15 cellular contexts compared by ENCODE assay signal in genomic region chr1:93358293-93358692, GRCh38. TPM values are rescaled to one million over a fixed set of nuclear protein-coding genes. Genes with fewer than 3 reads are reported as not detected.
DNase-seq lines count a peak whose midpoint lies in the region; ATAC-seq and TF ChIP-seq lines count a peak whose summit lies in the region.
"Had no signal": no experiment of that assay in that cellular context is flagged by ENCODE, and none has a peak within 500 bp of the region (broad histone marks: within the 10 kb centered on the region; RNA-seq: fewer than 3 reads in every experiment).

No MANE protein-coding gene starts in this region.

- H3K27me3 ChIP-seq in IMR-90 (ENCODE audit: control insufficient read depth, insufficient read depth, low read length): no peaks in the 10 kb centered on the region

- no peak overlapping the region for H3K14ac ChIP-seq in IMR-90 (replicated peaks; ENCODE audit: low read depth, low read length)

- H3K4me3 ChIP-seq in IMR-90 (ENCODE audit: insufficient read depth, low read depth, low read length): no peak overlapping the region

- no peak overlapping the region for H2AFZ ChIP-seq in IMR-90 (replicated peaks; ENCODE audit: low read length, poor library complexity)

- peaks cover 61% of the 10 kb centered on the region for H3K4me1 Mint-ChIP-seq in activated CD4-positive, alpha-beta T cell treated with anti-CD3 and anti-CD28 coated beads, Interleukin-2, amount 10 ng/mL, durations not matched to agents 24 days and 14 days
- H3K4me1 Mint-ChIP-seq in activated CD4-positive, alpha-beta T cell treated with anti-CD3 and anti-CD28 coated beads, Interleukin-2, amount 10 ng/mL, durations not matched to agents 7 days and 5 days: peaks cover 65% of the 10 kb centered on the region
- H3K4me1 Mint-ChIP-seq in activated T-helper 2 cell treated with anti-CD3 and anti-CD28 coated beads, Interferon-gamma antibody, Interleukin-2, Interleukin-4, amounts not matched to agents 10 μg/mL and 5 μg/mL and 100 μg/mL, durations not matched to agents 14 hours and 24 hours and 36 hours (ENCODE audit: low read depth): peaks cover 50% of the 10 kb centered on the region
- peaks cover 36 to 59% of the 10 kb centered on the region in 2 donors for H3K4me1 Mint-ChIP-seq in natural killer cell

- H2AK9ac ChIP-seq in IMR-90 (replicated peaks; ENCODE audit: low read depth, low read length, poor library complexity): no peak overlapping the region

- H2BK5ac ChIP-seq in IMR-90 (ENCODE audit: low read depth, low read length, poor library complexity, severe bottlenecking): no peak overlapping the region

- no peak overlapping the region for H3K27ac Mint-ChIP-seq in activated CD4-positive, alpha-beta T cell treated with anti-CD3 and anti-CD28 coated beads, Interleukin-2, amount 10 ng/mL, durations not matched to agents 24 days and 14 days
- no peak overlapping the region for H3K27ac Mint-ChIP-seq in activated CD4-positive, alpha-beta T cell treated with anti-CD3 and anti-CD28 coated beads, Interleukin-2, amount 10 ng/mL, durations not matched to agents 7 days and 5 days
- H3K27ac Mint-ChIP-seq in activated T-helper 2 cell treated with anti-CD3 and anti-CD28 coated beads, Interferon-gamma antibody, Interleukin-2, Interleukin-4, amounts not matched to agents 10 μg/mL and 5 μg/mL and 100 μg/mL, durations not matched to agents 14 hours and 24 hours and 36 hours: peak overlapping the region; percentile 60
- H3K27ac Mint-ChIP-seq in natural killer cell: peak overlapping the region; percentile 35 to 37

- H3K27me3 Mint-ChIP-seq in activated CD4-positive, alpha-beta T cell treated with anti-CD3 and anti-CD28 coated beads, Interleukin-2, amount 10 ng/mL, durations not matched to agents 24 days and 14 days: no peaks in the 10 kb centered on the region
- H3K27me3 Mint-ChIP-seq in activated CD4-positive, alpha-beta T cell treated with anti-CD3 and anti-CD28 coated beads, Interleukin-2, amount 10 ng/mL, durations not matched to agents 7 days and 5 days: no peaks in the 10 kb centered on the region
- H3K27me3 Mint-ChIP-seq in activated T-helper 2 cell treated with anti-CD3 and anti-CD28 coated beads, Interferon-gamma antibody, Interleukin-2, Interleukin-4, amounts not matched to agents 10 μg/mL and 5 μg/mL and 100 μg/mL, durations not matched to agents 14 hours and 24 hours and 36 hours (ENCODE audit: low read depth): no peaks in the 10 kb centered on the region
- no peaks in the 10 kb centered on the region for H3K27me3 Mint-ChIP-seq in natural killer cell (ENCODE audit: low read depth in 2 of 2)

- intact Hi-C loops in activated CD4-positive, alpha-beta T cell treated with anti-CD3 and anti-CD28 coated beads, Interleukin-2, amount 10 ng/mL, durations not matched to agents 24 days and 14 days (cut with micrococcal nuclease): no loop called here
- intact Hi-C loops in IMR-90 (cut with micrococcal nuclease) (no loop called here), natural killer cell (cut with micrococcal nuclease) (no loop called here), Right ventricle myocardium inferior (cut with DNase I) (no loop called here)
- intact Hi-C loops in activated T-helper 2 cell treated with anti-CD3 and anti-CD28 coated beads, Interferon-gamma antibody, Interleukin-2, Interleukin-4, amounts not matched to agents 10 μg/mL and 5 μg/mL and 100 μg/mL, durations not matched to agents 14 hours and 24 hours and 36 hours (cut with micrococcal nuclease): no loop called here

- H4K20me1 ChIP-seq in IMR-90 (ENCODE audit: insufficient read depth, low read length): peaks cover 11% of the 10 kb centered on the region; the same call in 1 of the 2 replicates

- no peak overlapping the region for H3K4me2 ChIP-seq in IMR-90 (ENCODE audit: low read depth, low read length)

- H2BK120ac ChIP-seq in IMR-90 (ENCODE audit: low read depth, low read length): no peak overlapping the region

- in situ Hi-C loops in IMR-90 (cut with MboI; ENCODE audit: low sequenced_read_pairs): no loop called here

- H3K9ac ChIP-seq in IMR-90 (ENCODE audit: low read depth, low read length): no peak overlapping the region

- peak overlapping the region; percentile 2 for H3K4me3 Mint-ChIP-seq in activated CD4-positive, alpha-beta T cell treated with anti-CD3 and anti-CD28 coated beads, Interleukin-2, amount 10 ng/mL, durations not matched to agents 24 days and 14 days
- H3K4me3 Mint-ChIP-seq in activated CD4-positive, alpha-beta T cell treated with anti-CD3 and anti-CD28 coated beads, Interleukin-2, amount 10 ng/mL, durations not matched to agents 7 days and 5 days: no peak overlapping the region
- H3K4me3 Mint-ChIP-seq in activated T-helper 2 cell treated with anti-CD3 and anti-CD28 coated beads, Interferon-gamma antibody, Interleukin-2, Interleukin-4, amounts not matched to agents 10 μg/mL and 5 μg/mL and 100 μg/mL, durations not matched to agents 14 hours and 24 hours and 36 hours (ENCODE audit: low read depth): no peak overlapping the region
- H3K4me3 Mint-ChIP-seq in natural killer cell: no peak overlapping the region
- H3K4me3 Mint-ChIP-seq: CD8-positive, alpha-beta T cell had no signal

- TF ChIP-seq CTCF in IMR-90 (conservative IDR thresholded peaks at IDR 0.05; ENCODE audit: low read depth, low read length) (no peak), natural killer cell (IDR thresholded peaks at IDR 0.05) (no peak)

- no peak for TF ChIP-seq RAD21 in IMR-90 (IDR thresholded peaks at IDR 0.05; ENCODE audit: low read length)

- DNase-seq in activated CD4-positive, alpha-beta T cell treated with anti-CD3 and anti-CD28 coated beads, Interleukin-2, amount 10 ng/mL, durations not matched to agents 24 days and 14 days: no peak
- DNase-seq in activated CD4-positive, alpha-beta T cell treated with anti-CD3 and anti-CD28 coated beads, Interleukin-2, amount 10 ng/mL, durations not matched to agents 7 days and 5 days: no peak
- no peak for DNase-seq in IMR-90
- DNase-seq in activated T-helper 2 cell treated with anti-CD3 and anti-CD28 coated beads, Interferon-gamma antibody, Interleukin-2, Interleukin-4, amounts not matched to agents 10 μg/mL and 5 μg/mL and 100 μg/mL, durations not matched to agents 14 hours and 24 hours and 36 hours (ENCODE audit: low spot score): no peak
- DNase-seq in natural killer cell: no peak
- no peak for DNase-seq in Kasumi-1 (lab: John Stamatoyannopoulos, UW)
- no peak for DNase-seq in NCI-H345 treated with DMSO at 0.1 percent for 48 hours (lab: John Stamatoyannopoulos, UW; ENCODE audit: unreplicated experiment)
- DNase-seq in Right ventricle myocardium inferior (ENCODE audit: missing footprints): no peak
- DNase-seq: activated CD4-positive, CD25-positive, alpha-beta regulatory T cell treated with anti-CD3 and anti-CD28 coated beads, Interleukin-2, amount 50 U/mL, for 72 hours; CD8-positive, alpha-beta T cell; Karpas-422; left ventricle myocardium superior; NCI-H2029 treated with DMSO at 0.1 percent for 48 hours; NCI-H524 treated with DMSO at 0.1 percent for 48 hours had no signal

- H3K56ac ChIP-seq in IMR-90 (ENCODE audit: extremely low read depth, insufficient read depth, low read length): no peak overlapping the region

- peaks cover 18% of the 10 kb centered on the region for H3K36me3 ChIP-seq in IMR-90 (ENCODE audit: control insufficient read depth, insufficient read depth, low read length)

- no peaks in the 10 kb centered on the region for H3K9me3 ChIP-seq in IMR-90 (ENCODE audit: control insufficient read depth, insufficient read depth, low read length)

- dilution Hi-C loops in IMR-90 (cut with HindIII; ENCODE audit: low sequenced_read_pairs, unreplicated experiment): no loop called here

- no peaks in the 10 kb centered on the region for H3K9me3 Mint-ChIP-seq in activated CD4-positive, alpha-beta T cell treated with anti-CD3 and anti-CD28 coated beads, Interleukin-2, amount 10 ng/mL, durations not matched to agents 24 days and 14 days
- H3K9me3 Mint-ChIP-seq in activated CD4-positive, alpha-beta T cell treated with anti-CD3 and anti-CD28 coated beads, Interleukin-2, amount 10 ng/mL, durations not matched to agents 7 days and 5 days: no peaks in the 10 kb centered on the region
- no peaks in the 10 kb centered on the region for H3K9me3 Mint-ChIP-seq in activated T-helper 2 cell treated with anti-CD3 and anti-CD28 coated beads, Interferon-gamma antibody, Interleukin-2, Interleukin-4, amounts not matched to agents 10 μg/mL and 5 μg/mL and 100 μg/mL, durations not matched to agents 14 hours and 24 hours and 36 hours
- H3K9me3 Mint-ChIP-seq in natural killer cell: no peaks in the 10 kb centered on the region
- H3K9me3 Mint-ChIP-seq: CD8-positive, alpha-beta T cell had no signal

- H3K23ac ChIP-seq in IMR-90 (ENCODE audit: low read depth, low read length): peak overlapping the region; percentile 32; the same call in 1 of the 2 replicates

- H2BK20ac ChIP-seq in IMR-90 (ENCODE audit: low read depth, low read length): no peak overlapping the region

- TF ChIP-seq POLR2A in IMR-90 (IDR thresholded peaks at IDR 0.05; ENCODE audit: low read depth, low read length): no peak

- no peaks in the 10 kb centered on the region for H3K4me1 ChIP-seq in IMR-90 (ENCODE audit: control insufficient read depth, insufficient read depth, low read length)

- no peak overlapping the region for H2AK5ac ChIP-seq in IMR-90 (ENCODE audit: low read depth, low read length)

- no peak overlapping the region for H3K4ac ChIP-seq in IMR-90 (ENCODE audit: low read depth, low read length)

- no peak overlapping the region for H3K27ac ChIP-seq in IMR-90 (ENCODE audit: insufficient read depth, low read length)
- H3K27ac ChIP-seq: RWPE1 had no signal

- BruUV-seq in IMR-90 (replicated peaks; lab: Mats Ljungman, UMichigan): no TSS peak

- POLR2A ChIA-PET in activated CD4-positive, alpha-beta T cell treated with anti-CD3 and anti-CD28 coated beads, Interleukin-2, amount 10 ng/mL, durations not matched to agents 7 days and 5 days (lab: Charles Lee): interaction anchor here (1.4 kb wide), 1 partner anchor 13 kb away, joined by 3 read pairs; no protein-coding TSS in a partner anchor
- POLR2A ChIA-PET in IMR-90 (lab: Charles Lee; ENCODE audit: unreplicated experiment): no interaction called here

- H3K9me1 ChIP-seq in IMR-90 (ENCODE audit: insufficient read depth, low read length): peaks cover 6% of the 10 kb centered on the region

- no peak overlapping the region for H3K18ac ChIP-seq in IMR-90 (ENCODE audit: low read depth, low read length)

- no peak overlapping the region for H4K8ac ChIP-seq in IMR-90 (ENCODE audit: low read depth in 2 of 2, low read length in 2 of 2)

- no peak overlapping the region for H4K91ac ChIP-seq in IMR-90 (ENCODE audit: insufficient read depth, low read depth, low read length)

- peaks cover 26 to 45% of the 10 kb centered on the region in 2 experiments for H3K79me1 ChIP-seq in IMR-90 (ENCODE audit: low read depth in 1 of 2, low read length in 2 of 2)

- no peak overlapping the region for H2BK15ac ChIP-seq in IMR-90 (ENCODE audit: low read depth, low read length)

- CTCF ChIA-PET in activated CD4-positive, alpha-beta T cell treated with anti-CD3 and anti-CD28 coated beads, Interleukin-2, amount 10 ng/mL, durations not matched to agents 7 days and 5 days (lab: Charles Lee): interaction anchor here (1.2 kb wide), 1 partner anchor 13 kb away, joined by 3 read pairs; no protein-coding TSS in a partner anchor
- CTCF ChIA-PET in IMR-90 (lab: Yijun Ruan, JAX): no interaction called here

- ATAC-seq in IMR-90 (ENCODE audit: low read depth): no peak
- ATAC-seq in natural killer cell: no peak
- no peak for ATAC-seq in Right ventricle myocardium inferior
- ATAC-seq: CD8-positive, alpha-beta T cell; left ventricle myocardium superior had no signal

- WGBS in IMR-90 (ENCODE audit: extremely low coverage in 2 of 2, insufficient read length in 1 of 2), 2 experiments: 89% methylated on average over 3 of the region's 6 CpGs; no CpG with 5 or more reads in 1 of the 2 experiments

- no peak overlapping the region for H4K5ac ChIP-seq in IMR-90 (ENCODE audit: low read depth, low read length)

- H3K36me3 Mint-ChIP-seq in activated CD4-positive, alpha-beta T cell treated with anti-CD3 and anti-CD28 coated beads, Interleukin-2, amount 10 ng/mL, durations not matched to agents 24 days and 14 days (ENCODE audit: low read depth): peaks cover 64% of the 10 kb centered on the region
- H3K36me3 Mint-ChIP-seq in activated CD4-positive, alpha-beta T cell treated with anti-CD3 and anti-CD28 coated beads, Interleukin-2, amount 10 ng/mL, durations not matched to agents 7 days and 5 days (ENCODE audit: low read depth): peaks cover 70% of the 10 kb centered on the region
- peaks cover 84% of the 10 kb centered on the region for H3K36me3 Mint-ChIP-seq in activated T-helper 2 cell treated with anti-CD3 and anti-CD28 coated beads, Interferon-gamma antibody, Interleukin-2, Interleukin-4, amounts not matched to agents 10 μg/mL and 5 μg/mL and 100 μg/mL, durations not matched to agents 14 hours and 24 hours and 36 hours (ENCODE audit: low read depth)
- H3K36me3 Mint-ChIP-seq in natural killer cell: peaks cover 8% of the 10 kb centered on the region

RNA-seq across cellular contexts. Expression of gene DR1, which starts 12.6 kb away (rescaled TPM):
- 100 and 107 TPM in 2 replicates for total RNA-seq in activated CD4-positive, alpha-beta T cell treated with anti-CD3 and anti-CD28 coated beads, Interleukin-2, amount 10 ng/mL, durations not matched to agents 24 days and 14 days
- total RNA-seq in activated CD4-positive, alpha-beta T cell treated with anti-CD3 and anti-CD28 coated beads, Interleukin-2, amount 10 ng/mL, durations not matched to agents 7 days and 5 days: 100 to 1,000 TPM; 104 to 127 TPM
- 39.4 and 46.9 TPM in 2 replicates for total RNA-seq in IMR-90 (2012; rRNA removed)
- 21.1 and 27.1 TPM in 2 replicates for polyA plus RNA-seq in IMR-90 (2012; rRNA removed)
- 4.8 and 5.7 TPM in 2 replicates for polyA plus RNA-seq in IMR-90 (2012; cell fraction: cytosol; rRNA removed)
- 2.5 and 7.6 TPM in 2 replicates for polyA plus RNA-seq in IMR-90 (2012; cell fraction: nucleus; rRNA removed; ENCODE audit: low replicate concordance)
- total RNA-seq in activated T-helper 2 cell treated with anti-CD3 and anti-CD28 coated beads, Interferon-gamma antibody, Interleukin-2, Interleukin-4, amounts not matched to agents 10 μg/mL and 5 μg/mL and 100 μg/mL, durations not matched to agents 14 hours and 24 hours and 36 hours: 103 and 104 TPM in 2 replicates
- total RNA-seq in natural killer cell: 10 to 100 TPM; 84.3 to 91.4 (median 85.3) TPM
- total RNA-seq in Right ventricle myocardium inferior: 37.1 TPM

Comparison
In these comparisons a context has a peak if more than half of its experiments do, and no peak if none do; other contexts are left out.
1. H3K27ac Mint-ChIP-seq: peak in activated T-helper 2 cell treated with anti-CD3 and anti-CD28 coated beads, Interferon-gamma antibody, Interleukin-2, Interleukin-4, amounts not matched to agents 10 μg/mL and 5 μg/mL and 100 μg/mL, durations not matched to agents 14 hours and 24 hours and 36 hours (single experiment) and natural killer cell (2 of 2); none in activated CD4-positive, alpha-beta T cell treated with anti-CD3 and anti-CD28 coated beads, Interleukin-2, amount 10 ng/mL, durations not matched to agents 24 days and 14 days (single experiment) and activated CD4-positive, alpha-beta T cell treated with anti-CD3 and anti-CD28 coated beads, Interleukin-2, amount 10 ng/mL, durations not matched to agents 7 days and 5 days (single experiment).